Comparison of ENCODE assay signal across 18 cellular contexts in genomic region chr21:18722193-18722592, GRCh38.
DNase-seq lines count a peak whose midpoint lies in the region; ATAC-seq and TF ChIP-seq lines count a peak whose summit lies in the region.
"Had no signal": no experiment of that assay in that cellular context is flagged by ENCODE, and none has a peak within 500 bp of the region (broad histone marks: within the 10 kb centered on the region; RNA-seq: fewer than 3 reads in every experiment).

No MANE protein-coding gene starts in this region.

- H3K27me3 Mint-ChIP-seq in MCF 10A (ENCODE audit: insufficient read depth, unreplicated experiment), result no peaks in the 10 kb centered on the region

- no peaks in the 10 kb centered on the region for H3K4me1 Mint-ChIP-seq in MCF 10A (ENCODE audit: insufficient read depth, unreplicated experiment)

- H3K4me3 Mint-ChIP-seq in MCF 10A (ENCODE audit: unreplicated experiment), result no peak overlapping the region

- POLR2A ChIA-PET in OCI-LY7 (lab: Charles Lee), result interaction anchor here (0.7 kb wide), 1 partner anchor 169 kb away, joined by 3 read pairs; no protein-coding TSS in a partner anchor
- POLR2A ChIA-PET in MCF 10A (lab: Yijun Ruan, JAX), result no interaction called here

- H3K27ac Mint-ChIP-seq in MCF 10A (ENCODE audit: low read depth, unreplicated experiment), result no peak overlapping the region

- H3K36me3 Mint-ChIP-seq in MCF 10A (ENCODE audit: insufficient read depth, unreplicated experiment), result no peaks in the 10 kb centered on the region

- TF ChIP-seq CTCF in OCI-LY7 (conservative IDR thresholded peaks at IDR 0.05; ENCODE audit: low read length) (0 out of 2 replicates have a peak, but pooled peaks have one; percentile 18), VCaP (conservative IDR thresholded peaks at IDR 0.05) (peak; percentile 54), retinal pigment epithelial cell (conservative IDR thresholded peaks at IDR 0.05; ENCODE audit: low read depth, low read length) (peak; percentile 3), MCF 10A (IDR thresholded peaks at IDR 0.05; ENCODE audit: unreplicated experiment) (no peak)

- H3K4me3 ChIP-seq in OCI-LY7 (ENCODE audit: low read depth, low read length, poor library complexity, severe bottlenecking) (no peak overlapping the region), retinal pigment epithelial cell (ENCODE audit: low read length) (no peak overlapping the region)

- DNase-seq in NCI-H1092 treated with DMSO at 0.1 percent for 48 hours (lab: John Stamatoyannopoulos, UW) (peak; percentile 18), NCI-H1092 (lab: John Stamatoyannopoulos, UW) (no peak), OCI-LY7 (ENCODE audit: low spot score) (peak; percentile 0), retinal pigment epithelial cell (ENCODE audit: low read depth) (no peak), MCF 10A (ENCODE audit: unreplicated experiment) (no peak)
- DNase-seq in stimulated activated naive CD8-positive, alpha-beta T cell treated with anti-CD3 and anti-CD28 coated beads, Interleukin-15, Interleukin-2, amounts not matched to agents 100 U/mL and 50 U/mL, for 24 hours, result no peak
- DNase-seq: 8988T, Calu3, H7, NCI-H2029, NCI-H2171, NCI-H226, NCI-H510A, T-helper 1 cell had no signal

- H3K9me2 ChIP-seq in OCI-LY7 (ENCODE audit: insufficient read depth, low read length), result no peaks in the 10 kb centered on the region

- no peaks in the 10 kb centered on the region for H4K20me1 ChIP-seq in OCI-LY7 (ENCODE audit: insufficient read depth, low read length)

- intact Hi-C loops in OCI-LY7 (cut with micrococcal nuclease; ENCODE audit: unreplicated experiment) (no loop called here), MCF 10A (cut with micrococcal nuclease) (no loop called here)

- CTCF ChIA-PET in OCI-LY7 (lab: Charles Lee; ENCODE audit: unreplicated experiment), result no interaction called here
- CTCF ChIA-PET in MCF 10A (lab: Yijun Ruan, JAX), result interaction anchor here (0.6 kb wide), 1 partner anchor 794 kb away, joined by 3 read pairs; no protein-coding TSS in a partner anchor

- no peaks in the 10 kb centered on the region for H3K9me3 ChIP-seq in OCI-LY7 (ENCODE audit: low read length)

- H3K36me3 ChIP-seq in OCI-LY7 (ENCODE audit: insufficient read depth, low read length), result no peaks in the 10 kb centered on the region

- H3K27ac ChIP-seq in OCI-LY7 (ENCODE audit: low read depth, low read length, poor library complexity, severe bottlenecking) (no peak overlapping the region), VCaP (no peak overlapping the region)
- H3K27ac ChIP-seq: RWPE1 had no signal

- H2AFZ ChIP-seq in OCI-LY7 (ENCODE audit: low read length), result no peak overlapping the region

- no peak overlapping the region for H3K4me2 ChIP-seq in OCI-LY7 (ENCODE audit: low read length)

- no peak for ATAC-seq in GM21717 (IDR thresholded peaks at IDR 0.05; ENCODE audit: unreplicated experiment)
- no peak for ATAC-seq in stimulated activated naive CD8-positive, alpha-beta T cell treated with anti-CD3 and anti-CD28 coated beads, Interleukin-15, Interleukin-2, amounts not matched to agents 100 U/mL and 50 U/mL, for 24 hours
- ATAC-seq: Panc1 had no signal

- H3K79me2 ChIP-seq in OCI-LY7 (ENCODE audit: insufficient read depth, low read depth, low read length), result no peaks in the 10 kb centered on the region

- H3K4me1 ChIP-seq in OCI-LY7 (ENCODE audit: insufficient read depth, low read length, poor library complexity, severe bottlenecking), result no peaks in the 10 kb centered on the region

- peaks cover 13% of the 10 kb centered on the region for H3K9me3 Mint-ChIP-seq in MCF 10A (ENCODE audit: unreplicated experiment)

- BruUV-seq in OCI-LY7 (replicated peaks; lab: Mats Ljungman, UMichigan) (no TSS peak), MCF 10A (replicated peaks; lab: Mats Ljungman, UMichigan) (no TSS peak)

Comparison
In these comparisons a context has a peak if more than half of its experiments do, and no peak if none do; other contexts are left out.
1. DNase-seq: peak in NCI-H1092 treated with DMSO at 0.1 percent for 48 hours (single experiment) and OCI-LY7 (single experiment); none in NCI-H1092 (single experiment), retinal pigment epithelial cell (single experiment), MCF 10A (single experiment) and stimulated activated naive CD8-positive, alpha-beta T cell treated with anti-CD3 and anti-CD28 coated beads, Interleukin-15, Interleukin-2, amounts not matched to agents 100 U/mL and 50 U/mL, for 24 hours (single experiment).